8 cellular contexts compared by ENCODE assay signal in the genomic region with DNA sequence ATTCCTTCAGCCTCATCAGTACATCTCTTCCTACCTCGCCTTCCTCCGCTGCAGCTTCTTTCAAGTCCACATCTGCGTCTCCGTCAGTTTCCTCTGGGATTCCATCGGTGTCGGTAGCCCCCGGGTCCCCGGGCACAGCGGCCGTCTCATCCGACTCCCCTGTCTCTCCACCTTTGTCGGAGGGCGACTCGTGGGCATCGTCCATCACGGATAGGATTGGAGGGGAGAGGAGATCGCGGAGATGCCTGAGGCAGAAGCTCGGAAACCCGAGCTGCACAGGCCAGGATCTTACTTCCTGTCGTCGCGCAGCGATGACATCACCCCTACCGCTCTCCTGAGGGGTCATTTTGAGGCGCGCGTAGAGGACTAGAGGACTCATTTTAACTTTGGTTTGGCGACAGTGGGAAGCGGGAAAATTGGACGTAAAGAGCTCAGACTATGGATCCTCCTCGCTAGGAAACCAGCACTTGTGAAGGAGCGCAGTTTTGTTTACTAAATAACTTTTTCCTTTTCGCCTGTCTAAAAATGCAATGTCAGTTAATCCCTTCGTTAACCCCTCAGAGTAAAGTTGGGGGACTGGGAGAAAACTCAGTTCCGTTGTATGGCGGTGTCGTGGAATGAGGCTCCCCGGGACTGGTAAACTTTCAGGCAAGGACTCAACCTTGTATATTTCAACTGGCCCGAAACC. TPM values are rescaled to one million over a fixed set of nuclear protein-coding genes. Genes with fewer than 3 reads are reported as not detected.
DNase-seq lines count a peak whose midpoint lies in the region; ATAC-seq lines count a peak whose summit lies in the region.

A gene with protein sequence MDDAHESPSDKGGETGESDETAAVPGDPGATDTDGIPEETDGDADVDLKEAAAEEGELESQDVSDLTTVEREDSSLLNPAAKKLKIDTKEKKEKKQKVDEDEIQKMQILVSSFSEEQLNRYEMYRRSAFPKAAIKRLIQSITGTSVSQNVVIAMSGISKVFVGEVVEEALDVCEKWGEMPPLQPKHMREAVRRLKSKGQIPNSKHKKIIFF (minus strand): TSS at position 290 of the 688 bp plus-strand sequence. CDS start 85 bp downstream, at position 205.

- peak; percentile 77 for ATAC-seq in GM19035 (IDR thresholded peaks at IDR 0.05; ENCODE audit: unreplicated experiment)
- peak; percentile 81 for ATAC-seq in HG03354 (IDR thresholded peaks at IDR 0.05; ENCODE audit: poor library complexity, severe bottlenecking, unreplicated experiment)

- DNase-seq in AG08395 (ENCODE audit: low spot score) (peak; percentile 95), NCI-H446 treated with DMSO at 0.1 percent for 48 hours (lab: John Stamatoyannopoulos, UW) (peak; percentile 88), immature natural killer cell (peak; percentile 86 to 87 (median 86)), smooth muscle cell of the brain vasculature (ENCODE audit: low read depth, low spot score) (peak; percentile 88)
- peak; percentile 82 for DNase-seq in activated CD4-positive, CD25-positive, alpha-beta regulatory T cell treated with anti-CD3 and anti-CD28 coated beads, Interleukin-2, amount 50 U/mL, for 16 hours (ENCODE audit: low read depth, low spot score)
- peak; percentile 87 for DNase-seq in central memory CD4-positive, alpha-beta T cell

- no peaks in the 10 kb centered on the region for H3K9me3 Mint-ChIP-seq in immature natural killer cell

- H3K27ac Mint-ChIP-seq in immature natural killer cell: peak within 1 kb of the TSS; percentile 94 to 100 (median 98)

- H3K4me3 Mint-ChIP-seq in immature natural killer cell: peak within 1 kb of the TSS; percentile 91 to 100 (median 99)

- H3K4me1 Mint-ChIP-seq in immature natural killer cell: peaks cover 52 to 68% of the 10 kb centered on the region in 2 donors

- H3K27me3 Mint-ChIP-seq in immature natural killer cell (ENCODE audit: low read depth in 3 of 3): peaks cover 11 to 22% (median 16%) of the 10 kb centered on the region in 3 donors

- H3K36me3 Mint-ChIP-seq in immature natural killer cell: peaks cover 0 to 19% (median 0%) of the 10 kb centered on the region in 3 donors

RNA-seq across cellular contexts. Expression of the gene that starts here (rescaled TPM):
- polyA plus RNA-seq in immature natural killer cell: 10 to 100 TPM; 15.8 to 20.5 (median 20.4) TPM

Comparison
In these comparisons a context has a peak if more than half of its experiments do, and no peak if none do; other contexts are left out.
1. Peak in every context shown above with its lines: DNase-seq and ATAC-seq.